ENCODE assay signal across 21 cellular contexts in the genomic region with DNA sequence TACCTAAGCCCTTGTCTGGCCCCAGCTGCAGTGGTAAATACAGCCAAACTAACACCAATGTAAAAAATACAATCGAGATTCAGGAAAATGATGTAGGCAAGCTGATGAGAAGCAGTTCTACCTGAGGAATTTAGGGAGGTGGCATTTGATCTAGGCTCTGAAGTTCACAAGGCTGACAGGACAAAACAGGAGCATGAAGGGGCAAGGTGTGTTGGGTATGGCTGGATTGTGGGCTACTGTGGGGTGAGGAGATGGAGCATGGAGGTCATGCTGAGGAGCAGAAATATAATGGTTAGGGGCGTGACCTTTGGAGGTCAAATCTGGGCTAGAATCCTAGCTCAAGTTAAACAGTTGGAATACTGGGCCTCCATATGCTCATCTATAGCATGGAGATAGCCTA.
"Had no signal": no experiment of that assay in that cellular context is flagged by ENCODE, and none has a peak within 500 bp of the region (broad histone marks: within the 10 kb centered on the region; RNA-seq: fewer than 3 reads in every experiment).

No MANE protein-coding gene starts in this region.

- H3K9me3 Mint-ChIP-seq: activated B cell treated with CpG ODN at 0.5 μM for 24 hours; activated CD8-positive, alpha-beta T cell treated with anti-CD3 and anti-CD28 coated beads for 36 hours; activated T-cell treated with anti-CD3 and anti-CD28 coated beads, Interleukin-2, amount 50 U/mL, for 24 hours; dendritic cell treated with granulocyte-macrophage colony-stimulating factor and Interleukin-4, amounts not matched to agents 40 ng/mL and 50 ng/mL, for 4 days; immature natural killer cell; naive thymus-derived CD4-positive, alpha-beta T cell; stimulated activated memory B cell treated with anti-CD40 and anti-IgM and Interleukin-4, amounts not matched to agents 10 μg/mL and 1 μg/mL and 100 μg/mL, for 72 hours; T-helper 2 cell treated with Interferon-gamma antibody and Interleukin-4, amounts not matched to agents 5 μg/mL and 100 μg/mL, for 36 hours had no signal

- DNase-seq: activated B cell treated with CpG ODN at 0.5 μM for 24 hours; activated CD4-positive, alpha-beta T cell treated with anti-CD3 and anti-CD28 coated beads for 48 hours; activated CD8-positive, alpha-beta T cell treated with anti-CD3 and anti-CD28 coated beads for 36 hours; activated effector memory CD4-positive, alpha-beta T cell treated with Interleukin-2 at 50 U/mL for 16 hours; activated naive CD4-positive, alpha-beta T cell treated with anti-CD3 and anti-CD28 coated beads, Interleukin-2, amount 50 U/mL, for 16 hours; activated T-cell treated with anti-CD3 and anti-CD28 coated beads, Interleukin-2, amount 50 U/mL, for 24 hours; effector memory CD4-positive, alpha-beta T cell; immature natural killer cell; kidney glomerular epithelial cell; mesenchymal stem cell; mucosa of descending colon; naive thymus-derived CD4-positive, alpha-beta T cell; pancreas; sigmoid colon; spleen; stimulated activated CD4-positive, alpha-beta T cell treated with anti-CD3 and anti-CD28 coated beads, Interleukin-4, amount 100 ng/mL, for 4 hours; upper lobe of right lung had no signal

- ATAC-seq: activated CD8-positive, alpha-beta T cell treated with anti-CD3 and anti-CD28 coated beads for 36 hours; naive thymus-derived CD4-positive, alpha-beta T cell; pancreas; stimulated activated memory B cell treated with anti-CD40 and anti-IgM and Interleukin-4, amounts not matched to agents 10 μg/mL and 1 μg/mL and 100 μg/mL, for 72 hours; upper lobe of right lung had no signal

- H3K4me1 Mint-ChIP-seq: activated B cell treated with CpG ODN at 0.5 μM for 24 hours; stimulated activated memory B cell treated with anti-CD40 and anti-IgM and Interleukin-4, amounts not matched to agents 10 μg/mL and 1 μg/mL and 100 μg/mL, for 72 hours had no signal

- H3K4me3 Mint-ChIP-seq: activated B cell treated with CpG ODN at 0.5 μM for 24 hours; activated CD8-positive, alpha-beta T cell treated with anti-CD3 and anti-CD28 coated beads for 36 hours; activated T-cell treated with anti-CD3 and anti-CD28 coated beads, Interleukin-2, amount 50 U/mL, for 24 hours; dendritic cell treated with granulocyte-macrophage colony-stimulating factor and Interleukin-4, amounts not matched to agents 40 ng/mL and 50 ng/mL, for 4 days; immature natural killer cell; naive thymus-derived CD4-positive, alpha-beta T cell; stimulated activated memory B cell treated with anti-CD40 and anti-IgM and Interleukin-4, amounts not matched to agents 10 μg/mL and 1 μg/mL and 100 μg/mL, for 72 hours; T-helper 2 cell treated with Interferon-gamma antibody and Interleukin-4, amounts not matched to agents 5 μg/mL and 100 μg/mL, for 36 hours had no signal

- H3K27me3 Mint-ChIP-seq: activated B cell treated with CpG ODN at 0.5 μM for 24 hours; activated CD8-positive, alpha-beta T cell treated with anti-CD3 and anti-CD28 coated beads for 36 hours; activated T-cell treated with anti-CD3 and anti-CD28 coated beads, Interleukin-2, amount 50 U/mL, for 24 hours; dendritic cell treated with granulocyte-macrophage colony-stimulating factor and Interleukin-4, amounts not matched to agents 40 ng/mL and 50 ng/mL, for 4 days; stimulated activated memory B cell treated with anti-CD40 and anti-IgM and Interleukin-4, amounts not matched to agents 10 μg/mL and 1 μg/mL and 100 μg/mL, for 72 hours had no signal

- H3K27ac Mint-ChIP-seq: activated B cell treated with CpG ODN at 0.5 μM for 24 hours; activated CD8-positive, alpha-beta T cell treated with anti-CD3 and anti-CD28 coated beads for 36 hours; activated T-cell treated with anti-CD3 and anti-CD28 coated beads, Interleukin-2, amount 50 U/mL, for 24 hours; dendritic cell treated with granulocyte-macrophage colony-stimulating factor and Interleukin-4, amounts not matched to agents 40 ng/mL and 50 ng/mL, for 4 days; stimulated activated memory B cell treated with anti-CD40 and anti-IgM and Interleukin-4, amounts not matched to agents 10 μg/mL and 1 μg/mL and 100 μg/mL, for 72 hours; T-helper 2 cell treated with Interferon-gamma antibody and Interleukin-4, amounts not matched to agents 5 μg/mL and 100 μg/mL, for 36 hours had no signal

- FAIRE-seq: pancreas, TTC549 had no signal
